ENCODE assay signal across 8 cellular contexts in the genomic region with DNA sequence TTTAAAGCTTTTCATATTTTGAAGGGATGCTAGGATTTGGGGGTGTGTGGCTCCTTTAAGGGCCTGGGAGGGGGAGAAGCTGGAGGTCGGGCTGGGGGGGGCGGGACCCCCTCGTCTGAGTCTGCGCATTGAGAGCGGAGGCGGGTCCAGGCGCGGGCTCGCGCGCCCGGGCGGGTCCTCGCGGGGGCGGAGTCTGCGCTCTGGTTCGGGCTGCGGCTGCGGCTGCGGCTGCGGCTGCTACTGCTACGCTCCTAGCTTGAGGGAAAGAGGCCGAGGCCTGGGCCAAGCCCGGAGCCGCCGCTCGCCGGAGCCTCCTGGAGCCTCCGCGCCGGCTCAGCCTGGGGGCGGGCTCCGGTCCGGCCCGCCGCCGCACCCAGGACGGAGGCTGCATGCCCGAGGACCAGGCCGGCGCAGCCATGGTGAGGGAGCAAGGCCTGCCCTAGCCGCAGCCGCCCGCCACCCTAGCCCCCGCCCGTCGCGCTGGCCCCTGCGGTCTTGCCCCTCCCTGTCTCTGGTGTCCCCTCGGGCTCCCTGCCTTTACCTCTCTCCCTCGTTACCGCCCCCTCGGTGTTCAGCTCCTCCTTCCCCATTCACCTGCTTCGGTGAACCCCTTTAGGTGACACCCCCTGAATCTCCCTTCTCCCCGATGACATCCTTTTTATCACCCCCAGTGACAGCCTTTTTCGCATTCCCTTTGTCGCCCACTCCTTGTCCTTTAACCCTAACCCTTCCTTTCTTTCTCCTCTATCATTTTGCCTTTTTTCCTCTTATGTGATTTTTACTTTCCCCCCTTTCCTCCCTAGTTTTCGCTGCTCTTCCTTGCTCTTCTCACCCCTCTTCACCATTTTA. TPM values are rescaled to one million over a fixed set of nuclear protein-coding genes. Genes with fewer than 3 reads are reported as not detected.
DNase-seq lines count a peak whose midpoint lies in the region; ATAC-seq and TF ChIP-seq lines count a peak whose summit lies in the region.

A gene (plus strand): TSS at position 189 of the 849 bp plus-strand sequence. CDS start 201 bp downstream, at position 390.

- H3K4me3 ChIP-seq in AG04450 (ENCODE audit: low read depth, low read length): peak within 1 kb of the TSS; percentile 86
- peak within 1 kb of the TSS; percentile 70 to 81 for H3K4me3 ChIP-seq in cardiac fibroblast (replicated peaks in 1 of 2; ENCODE audit: low read depth in 2 of 2, low read length in 2 of 2)
- peak within 1 kb of the TSS; percentile 67 to 98 (median 81) for H3K4me3 ChIP-seq in spleen

- no peak for TF ChIP-seq CTCF in AG04450 (IDR thresholded peaks at IDR 0.05; ENCODE audit: low read depth, low read length)
- TF ChIP-seq CTCF in WTC11 (IDR thresholded peaks at IDR 0.05): no peak
- no peak for TF ChIP-seq CTCF in cardiac fibroblast (IDR thresholded peaks at IDR 0.05; ENCODE audit: low read depth, low read length)
- TF ChIP-seq CTCF in spleen (IDR thresholded peaks at IDR 0.05 in 8 of 11, conservative IDR thresholded peaks at IDR 0.05 in 3 of 11): peak in 2 of 11 experiments; percentile 21 to 26

- H3K9me3 ChIP-seq in AG04450 (ENCODE audit: control insufficient read depth, insufficient read depth, low read length) (no peaks in the 10 kb centered on the region), spleen (no peaks in the 10 kb centered on the region)

- H3K36me3 Mint-ChIP-seq in WTC11: no peaks in the 10 kb centered on the region
- H3K36me3 Mint-ChIP-seq in immature natural killer cell: peaks cover 0 to 6% (median 0%) of the 10 kb centered on the region in 3 donors

- H3K27me3 ChIP-seq in AG04450 (ENCODE audit: control insufficient read depth, insufficient read depth, low read length) (no peaks in the 10 kb centered on the region), spleen (replicated peaks in 1 of 7) (no peaks in the 10 kb centered on the region)

- H3K27ac ChIP-seq in AG04450 (ENCODE audit: low read depth, low read length) (peak within 1 kb of the TSS; percentile 11), spleen (peak within 1 kb of the TSS; percentile 68 to 95 (median 89))

- H3K4me1 ChIP-seq in spleen: peaks cover 9 to 36% (median 28%) of the 10 kb centered on the region in 6 donors

- intact Hi-C loops in spleen (cut with DNase I; ENCODE audit: low total_unique reads): no loop called here

- no peaks in the 10 kb centered on the region for H3K9me3 Mint-ChIP-seq in WTC11
- H3K9me3 Mint-ChIP-seq in immature natural killer cell: no peaks in the 10 kb centered on the region

- H3K27me3 Mint-ChIP-seq in WTC11 (ENCODE audit: low read depth) (no peaks in the 10 kb centered on the region), immature natural killer cell (ENCODE audit: low read depth in 3 of 3) (peaks cover 5 to 14% (median 9%) of the 10 kb centered on the region in 3 donors)

- peaks cover 18% of the 10 kb centered on the region for H3K4me1 Mint-ChIP-seq in WTC11
- H3K4me1 Mint-ChIP-seq in immature natural killer cell: peaks cover 27 to 32% of the 10 kb centered on the region in 2 donors

- H3K27ac Mint-ChIP-seq in WTC11 (peak within 1 kb of the TSS; percentile 4), immature natural killer cell (peak within 1 kb of the TSS; percentile 52 to 92 (median 84))

- WGBS in spleen, 5 donors: 0 to 1% (median 0%) methylated on average over 32 to 59 of the region's 59 CpGs

- TF ChIP-seq POLR2A in GM18951 (IDR thresholded peaks at IDR 0.05; ENCODE audit: extremely low read depth, insufficient read depth, insufficient read length) (peak; percentile 67), spleen (IDR thresholded peaks at IDR 0.05) (peak in 1 of 3 donors; percentile 26)

- in situ Hi-C loops in GM18951 (cut with MboI; ENCODE audit: low sequenced_read_pairs, unreplicated experiment): no loop called here

- ATAC-seq in HG03175 (IDR thresholded peaks at IDR 0.05; ENCODE audit: unreplicated experiment) (peak; percentile 91), WTC11 (peak; percentile 98)

- peaks cover 0 to 5% (median 0%) of the 10 kb centered on the region in 6 donors for H3K36me3 ChIP-seq in spleen

- peak; percentile 30 for DNase-seq in AG04450 (ENCODE audit: low read depth, low spot score)
- peak; percentile 73 for DNase-seq in NCI-H226
- peak; percentile 92 for DNase-seq in WTC11 (ENCODE audit: low spot score)
- DNase-seq in cardiac fibroblast (ENCODE audit: low read depth in 2 of 2): peak; percentile 88 to 91
- DNase-seq in immature natural killer cell: peak; percentile 91 to 93 (median 92)
- peak; percentile 98 for DNase-seq in spleen

- POLR2A ChIA-PET in AG04450 (lab: Yijun Ruan, JAX): interaction anchor here (0.6 to 1.9 kb wide), 4 partner anchors 23 to 671 kb away, joined by 3 to 5 read pairs (median 4); a partner anchor contains a TSS
- POLR2A ChIA-PET in WTC11 (lab: Charles Lee): interaction anchor here (0.5 to 1.1 kb wide), 3 partner anchors 23 to 173 kb away, joined by 3 to 7 read pairs (median 3); a partner anchor contains a TSS

- CTCF ChIA-PET in AG04450 (lab: Charles Lee): interaction anchor here (0.9 kb wide), 1 partner anchor 525 kb away, joined by 3 read pairs; no protein-coding TSS in a partner anchor
- CTCF ChIA-PET in WTC11 (lab: Charles Lee): interaction anchor here (1.0 to 1.9 kb wide), 3 partner anchors 23 to 179 kb away, joined by 3 to 8 read pairs (median 3); no protein-coding TSS in a partner anchor

- peak within 1 kb of the TSS; percentile 86 for H3K4me3 Mint-ChIP-seq in WTC11
- H3K4me3 Mint-ChIP-seq in immature natural killer cell: peak within 1 kb of the TSS; percentile 87 to 95 (median 91)

TF ChIP-seq in WTC11, 78 proteins besides CTCF, POLR2A, EP300 and RAD21 (continues in another document):
- TF ChIP-seq GTF2I (CRISPR knock-in tag; conservative IDR thresholded peaks at IDR 0.05) (no peak), ATF1 (CRISPR knock-in tag; IDR thresholded peaks at IDR 0.05) (no peak), CREB1 (CRISPR knock-in tag; IDR thresholded peaks at IDR 0.05) (no peak), FOXJ3 (CRISPR knock-in tag; IDR thresholded peaks at IDR 0.05; ENCODE audit: borderline replicate concordance) (no peak), ZNF263 (CRISPR knock-in tag; IDR thresholded peaks at IDR 0.05; ENCODE audit: low read depth) (no peak), NR1H2 (CRISPR knock-in tag; IDR thresholded peaks at IDR 0.05) (no peak), OVOL2 (CRISPR knock-in tag; IDR thresholded peaks at IDR 0.05; ENCODE audit: borderline replicate concordance) (no peak), FOXK1 (CRISPR knock-in tag; IDR thresholded peaks at IDR 0.05) (no peak; the same call in 1 of the 2 replicates), ESRRA (CRISPR knock-in tag; IDR thresholded peaks at IDR 0.05; ENCODE audit: borderline replicate concordance) (no peak), SOX15 (CRISPR knock-in tag; IDR thresholded peaks at IDR 0.05) (no peak)
- TF ChIP-seq, protein P1, sequence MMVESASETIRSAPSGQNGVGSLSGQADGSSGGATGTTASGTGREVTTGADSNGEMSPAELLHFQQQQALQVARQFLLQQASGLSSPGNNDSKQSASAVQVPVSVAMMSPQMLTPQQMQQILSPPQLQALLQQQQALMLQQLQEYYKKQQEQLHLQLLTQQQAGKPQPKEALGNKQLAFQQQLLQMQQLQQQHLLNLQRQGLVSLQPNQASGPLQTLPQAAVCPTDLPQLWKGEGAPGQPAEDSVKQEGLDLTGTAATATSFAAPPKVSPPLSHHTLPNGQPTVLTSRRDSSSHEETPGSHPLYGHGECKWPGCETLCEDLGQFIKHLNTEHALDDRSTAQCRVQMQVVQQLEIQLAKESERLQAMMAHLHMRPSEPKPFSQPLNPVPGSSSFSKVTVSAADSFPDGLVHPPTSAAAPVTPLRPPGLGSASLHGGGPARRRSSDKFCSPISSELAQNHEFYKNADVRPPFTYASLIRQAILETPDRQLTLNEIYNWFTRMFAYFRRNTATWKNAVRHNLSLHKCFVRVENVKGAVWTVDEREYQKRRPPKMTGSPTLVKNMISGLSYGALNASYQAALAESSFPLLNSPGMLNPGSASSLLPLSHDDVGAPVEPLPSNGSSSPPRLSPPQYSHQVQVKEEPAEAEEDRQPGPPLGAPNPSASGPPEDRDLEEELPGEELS (CRISPR knock-in tag; IDR thresholded peaks at IDR 0.05): peak; percentile 73; the same call in 1 of the 2 replicates
- TF ChIP-seq, protein P2, sequence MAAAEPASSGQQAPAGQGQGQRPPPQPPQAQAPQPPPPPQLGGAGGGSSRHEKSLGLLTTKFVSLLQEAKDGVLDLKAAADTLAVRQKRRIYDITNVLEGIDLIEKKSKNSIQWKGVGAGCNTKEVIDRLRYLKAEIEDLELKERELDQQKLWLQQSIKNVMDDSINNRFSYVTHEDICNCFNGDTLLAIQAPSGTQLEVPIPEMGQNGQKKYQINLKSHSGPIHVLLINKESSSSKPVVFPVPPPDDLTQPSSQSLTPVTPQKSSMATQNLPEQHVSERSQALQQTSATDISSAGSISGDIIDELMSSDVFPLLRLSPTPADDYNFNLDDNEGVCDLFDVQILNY (CRISPR knock-in tag; IDR thresholded peaks at IDR 0.05): 0 out of 2 replicates have a peak, but pooled peaks have one; percentile 34
- TF ChIP-seq, protein P3, sequence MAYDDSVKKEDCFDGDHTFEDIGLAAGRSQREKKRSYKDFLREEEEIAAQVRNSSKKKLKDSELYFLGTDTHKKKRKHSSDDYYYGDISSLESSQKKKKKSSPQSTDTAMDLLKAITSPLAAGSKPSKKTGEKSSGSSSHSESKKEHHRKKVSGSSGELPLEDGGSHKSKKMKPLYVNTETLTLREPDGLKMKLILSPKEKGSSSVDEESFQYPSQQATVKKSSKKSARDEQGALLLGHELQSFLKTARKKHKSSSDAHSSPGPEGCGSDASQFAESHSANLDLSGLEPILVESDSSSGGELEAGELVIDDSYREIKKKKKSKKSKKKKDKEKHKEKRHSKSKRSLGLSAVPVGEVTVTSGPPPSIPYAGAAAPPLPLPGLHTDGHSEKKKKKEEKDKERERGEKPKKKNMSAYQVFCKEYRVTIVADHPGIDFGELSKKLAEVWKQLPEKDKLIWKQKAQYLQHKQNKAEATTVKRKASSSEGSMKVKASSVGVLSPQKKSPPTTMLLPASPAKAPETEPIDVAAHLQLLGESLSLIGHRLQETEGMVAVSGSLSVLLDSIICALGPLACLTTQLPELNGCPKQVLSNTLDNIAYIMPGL (CRISPR knock-in tag; IDR thresholded peaks at IDR 0.05): peak; percentile 43; the same call in 1 of the 2 replicates
- TF ChIP-seq, protein P4, sequence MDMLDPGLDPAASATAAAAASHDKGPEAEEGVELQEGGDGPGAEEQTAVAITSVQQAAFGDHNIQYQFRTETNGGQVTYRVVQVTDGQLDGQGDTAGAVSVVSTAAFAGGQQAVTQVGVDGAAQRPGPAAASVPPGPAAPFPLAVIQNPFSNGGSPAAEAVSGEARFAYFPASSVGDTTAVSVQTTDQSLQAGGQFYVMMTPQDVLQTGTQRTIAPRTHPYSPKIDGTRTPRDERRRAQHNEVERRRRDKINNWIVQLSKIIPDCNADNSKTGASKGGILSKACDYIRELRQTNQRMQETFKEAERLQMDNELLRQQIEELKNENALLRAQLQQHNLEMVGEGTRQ (CRISPR knock-in tag; IDR thresholded peaks at IDR 0.05): no peak

RNA-seq across cellular contexts. Expression of the gene that starts here (rescaled TPM):
- polyA plus RNA-seq in AG04450 (2011; rRNA removed) (21.5 and 26.1 TPM in 2 replicates), immature natural killer cell (1 to 10 TPM; 1.1 to 8.9 (median 5.0) TPM), spleen (1 to 10 TPM; 3.0 to 5.0 (median 3.4) TPM)
- polyA minus RNA-seq in AG04450 (2011; rRNA and poly(A)+ RNA removed): 42.6 and 56.5 TPM in 2 replicates
- total RNA-seq in WTC11 (2021) (19.2 to 19.9 TPM (median 19.4 TPM) in 3 replicates), spleen (10 to 100 TPM; 18.2 to 35.5 (median 26.0) TPM)

Comparison
In these comparisons a context has a peak if more than half of its experiments do, and no peak if none do; other contexts are left out.
1. Peak in every context shown above with its lines: DNase-seq, ATAC-seq, H3K4me3 ChIP-seq and H3K27ac ChIP-seq.
2. DNase-seq: peak in every context shown above with its lines; median percentile 98 in spleen; 92 in WTC11; 92 in immature natural killer cell; 90 in cardiac fibroblast; 73 in NCI-H226; 30 in AG04450.